Comparison of ENCODE assay signal across 8 cellular contexts in genomic region chr11:82864268-82864667, GRCh38. TPM values are rescaled to one million over a fixed set of nuclear protein-coding genes. Genes with fewer than 3 reads are reported as not detected.
DNase-seq lines count a peak whose midpoint lies in the region; ATAC-seq and TF ChIP-seq lines count a peak whose summit lies in the region.

No MANE protein-coding gene starts in this region.

- ATAC-seq in heart left ventricle (peak; percentile 63 to 85 (median 76)), GM21528 (IDR thresholded peaks at IDR 0.05; ENCODE audit: low FRiP score, unreplicated experiment) (no peak)

- no peaks in the 10 kb centered on the region for H3K9me3 ChIP-seq in HAP-1
- H3K9me3 ChIP-seq in heart left ventricle, result no peaks in the 10 kb centered on the region

- WGBS in heart left ventricle, 4 donors, result 24 to 44% (median 33%) methylated on average over 5 of the region's 5 CpGs

- no peak for TF ChIP-seq POLR2A in heart left ventricle (IDR thresholded peaks at IDR 0.05)

- H3K27me3 ChIP-seq in HAP-1 (ENCODE audit: low read depth) (no peaks in the 10 kb centered on the region), heart left ventricle (no peaks in the 10 kb centered on the region)

- H3K4me1 ChIP-seq in HAP-1 (peaks cover 10% of the 10 kb centered on the region), heart left ventricle (peaks cover 0 to 31% (median 11%) of the 10 kb centered on the region in 12 donors)

- intact Hi-C loops in heart left ventricle (cut with DNase I), result loop anchor here in 9 of 10 donors (1.0 to 10.0 kb wide), 6 partner anchors 61 to 149 kb away; no protein-coding TSS in a partner anchor

- peak; percentile 20 to 67 (median 46) for TF ChIP-seq CTCF in heart left ventricle (IDR thresholded peaks at IDR 0.05)

- DNase-seq in Caki2 (ENCODE audit: low read depth) (peak; percentile 59), HAP-1 (ENCODE audit: low spot score in 2 of 2) (peak; percentile 66 to 69), NCI-H526 (lab: John Stamatoyannopoulos, UW) (peak; percentile 49 to 85), heart left ventricle (peak in 3 of 5 donors; percentile 23 to 45 (median 29)), renal cortical epithelial cell (ENCODE audit: low read depth) (peak; percentile 81)
- DNase-seq in activated CD4-positive, alpha-beta T cell treated with anti-CD3 and anti-CD28 coated beads, Interleukin-2, amount 50 U/mL, for 48 hours, result peak; percentile 5 to 15
- DNase-seq in activated CD8-positive, alpha-beta memory T cell treated with anti-CD3 and anti-CD28 coated beads for 24 hours, result no peak

- in situ Hi-C loops in Caki2 (cut with HindIII; ENCODE audit: low pct_unique_long_range_greater_than_20kb, low sequenced_read_pairs) (no loop called here), HAP-1 (cut with MboI; ENCODE audit: low sequenced_read_pairs) (loop anchor here (25.0 kb wide), 1 partner anchor 948 kb away; no protein-coding TSS in a partner anchor)

- no peaks in the 10 kb centered on the region for H3K36me3 ChIP-seq in HAP-1 (replicated peaks)
- no peaks in the 10 kb centered on the region for H3K36me3 ChIP-seq in heart left ventricle

- H3K27ac ChIP-seq in heart left ventricle, result no peak overlapping the region

- H3K4me3 ChIP-seq in HAP-1, result no peak overlapping the region
- no peak overlapping the region for H3K4me3 ChIP-seq in heart left ventricle

RNA-seq across cellular contexts. Expression of gene PRCP, which starts 36.0 kb away (rescaled TPM):
- 21.2 and 36.0 TPM in 2 replicates for total RNA-seq in Caki2 (2014; rRNA removed; shearing (Covaris generic); ENCODE audit: low replicate concordance)
- total RNA-seq in heart left ventricle, result 10 to 100 TPM; 29.7 to 99.4 (median 44.0) TPM
- 10 to 100 TPM; 21.2 to 44.0 TPM for polyA plus RNA-seq in heart left ventricle
- total RNA-seq in renal cortical epithelial cell, result 32.1 and 79.7 TPM in 2 replicates

RNA-seq across cellular contexts. Expression of gene DDIAS, which starts 37.3 kb away (rescaled TPM):
- 7.2 and 10.1 TPM in 2 replicates for total RNA-seq in Caki2 (2014; rRNA removed; shearing (Covaris generic); ENCODE audit: low replicate concordance)
- 1 to 10 TPM in 3 of 9 donors, under 1 TPM in 5, not detected in 1; 0.18 to 3.5 (median 0.73) TPM for total RNA-seq in heart left ventricle
- polyA plus RNA-seq in heart left ventricle, result under 1 TPM; 0.08 to 0.55 TPM
- 0.99 and 8.5 TPM in 2 replicates for total RNA-seq in renal cortical epithelial cell
